Comparison of ENCODE assay signal across 15 cellular contexts in genomic region chr12:11702959-11703358, GRCh38. TPM values are rescaled to one million over a fixed set of nuclear protein-coding genes. Genes with fewer than 3 reads are reported as not detected.
DNase-seq lines count a peak whose midpoint lies in the region; ATAC-seq and TF ChIP-seq lines count a peak whose summit lies in the region.
"Had no signal": no experiment of that assay in that cellular context is flagged by ENCODE, and none has a peak within 500 bp of the region (broad histone marks: within the 10 kb centered on the region; RNA-seq: fewer than 3 reads in every experiment).

No MANE protein-coding gene starts in this region.

- dilution Hi-C loops in mammary epithelial cell (cut with HindIII; ENCODE audit: low sequenced_read_pairs) = no loop called here

- H2AFZ ChIP-seq in mammary epithelial cell (ENCODE audit: low read depth, low read length) = no peak overlapping the region

- in situ Hi-C loops in mammary epithelial cell (cut with MboI; ENCODE audit: low sequenced_read_pairs in 2 of 2) = no loop called here

- no peaks in the 10 kb centered on the region for H4K20me1 ChIP-seq in mammary epithelial cell (ENCODE audit: insufficient read depth, low read length)

- no peak for DNase-seq in breast epithelium (ENCODE audit: low spot score in 2 of 2)
- no peak for DNase-seq in mammary epithelial cell
- DNase-seq in activated T-helper 1 cell treated with anti-CD3 and anti-CD28 coated beads, Interleukin-12 subunit alpha, Interleukin-12 subunit beta, Interleukin-2, Interleukin-4 antibody, amounts not matched to agents 30 ng/mL and 10 ng/mL and 1 ng/mL, durations not matched to agents 14 hours and 24 hours and 36 hours (ENCODE audit: low spot score) = no peak
- DNase-seq in tibial artery = no peak
- no peak for DNase-seq in HuH-7.5 (ENCODE audit: low spot score)
- no peak for DNase-seq in NCI-H2171 (lab: John Stamatoyannopoulos, UW)
- DNase-seq: body of pancreas; DMS79 treated with DMSO at 0.1 percent for 48 hours; effector memory CD8-positive, alpha-beta T cell; Karpas-422; NCI-H2081; nephron progenitor cell; uterus had no signal

- CTCF ChIA-PET in mammary epithelial cell (lab: Charles Lee; ENCODE audit: low non-redundant PET) = no interaction called here

- H3K36me3 Mint-ChIP-seq in activated T-helper 1 cell treated with anti-CD3 and anti-CD28 coated beads, Interleukin-12 subunit alpha, Interleukin-12 subunit beta, Interleukin-2, Interleukin-4 antibody, amounts not matched to agents 30 ng/mL and 10 ng/mL and 1 ng/mL, durations not matched to agents 14 hours and 24 hours and 36 hours (ENCODE audit: low read depth) = peaks cover 40% of the 10 kb centered on the region

- H3K27ac ChIP-seq in breast epithelium (peak overlapping the region; percentile 27 to 81), mammary epithelial cell (ENCODE audit: insufficient read depth, low read depth, low read length) (no peak overlapping the region), tibial artery (peak overlapping the region; percentile 25 to 73)
- H3K27ac ChIP-seq: uterus had no signal

- H3K36me3 ChIP-seq in breast epithelium (no peaks in the 10 kb centered on the region), mammary epithelial cell (ENCODE audit: insufficient read depth, low read length) (no peaks in the 10 kb centered on the region), tibial artery (no peaks in the 10 kb centered on the region)
- H3K36me3 ChIP-seq: uterus had no signal

- H3K9ac ChIP-seq in mammary epithelial cell (ENCODE audit: insufficient read depth, low read length) = no peak overlapping the region

- H3K27ac Mint-ChIP-seq in activated T-helper 1 cell treated with anti-CD3 and anti-CD28 coated beads, Interleukin-12 subunit alpha, Interleukin-12 subunit beta, Interleukin-2, Interleukin-4 antibody, amounts not matched to agents 30 ng/mL and 10 ng/mL and 1 ng/mL, durations not matched to agents 14 hours and 24 hours and 36 hours = peak overlapping the region; percentile 78
- H3K27ac Mint-ChIP-seq: nephron progenitor cell had no signal

- peak overlapping the region; percentile 8 for H3K4me3 Mint-ChIP-seq in activated T-helper 1 cell treated with anti-CD3 and anti-CD28 coated beads, Interleukin-12 subunit alpha, Interleukin-12 subunit beta, Interleukin-2, Interleukin-4 antibody, amounts not matched to agents 30 ng/mL and 10 ng/mL and 1 ng/mL, durations not matched to agents 14 hours and 24 hours and 36 hours
- H3K4me3 Mint-ChIP-seq: effector memory CD8-positive, alpha-beta T cell; nephron progenitor cell had no signal

- H3K9me3 Mint-ChIP-seq in activated T-helper 1 cell treated with anti-CD3 and anti-CD28 coated beads, Interleukin-12 subunit alpha, Interleukin-12 subunit beta, Interleukin-2, Interleukin-4 antibody, amounts not matched to agents 30 ng/mL and 10 ng/mL and 1 ng/mL, durations not matched to agents 14 hours and 24 hours and 36 hours = no peaks in the 10 kb centered on the region
- H3K9me3 Mint-ChIP-seq: effector memory CD8-positive, alpha-beta T cell; nephron progenitor cell had no signal

- intact Hi-C loops in breast epithelium (cut with DNase I; ENCODE audit: low total_unique reads) = no loop called here
- intact Hi-C loops in mammary epithelial cell (cut with micrococcal nuclease) = no loop called here
- intact Hi-C loops in activated T-helper 1 cell treated with anti-CD3 and anti-CD28 coated beads, Interleukin-12 subunit alpha, Interleukin-12 subunit beta, Interleukin-2, Interleukin-4 antibody, amounts not matched to agents 30 ng/mL and 10 ng/mL and 1 ng/mL, durations not matched to agents 14 hours and 24 hours and 36 hours (cut with micrococcal nuclease) = loop anchor here (1.0 to 5.0 kb wide), 6 partner anchors 10 to 199 kb away; no protein-coding TSS in a partner anchor
- intact Hi-C loops in tibial artery (cut with DNase I; ENCODE audit: low total_unique reads) = loop anchor here (5.0 kb wide), 1 partner anchor 36 kb away; no protein-coding TSS in a partner anchor

- H3K27me3 ChIP-seq in breast epithelium (no peaks in the 10 kb centered on the region), mammary epithelial cell (ENCODE audit: insufficient read depth, low read length) (no peaks in the 10 kb centered on the region), tibial artery (no peaks in the 10 kb centered on the region)
- H3K27me3 ChIP-seq: body of pancreas, uterus had no signal

- peaks cover 8 to 34% of the 10 kb centered on the region in 2 donors for H3K4me1 ChIP-seq in breast epithelium
- peaks cover 38% of the 10 kb centered on the region for H3K4me1 ChIP-seq in mammary epithelial cell (ENCODE audit: insufficient read depth, low read length)
- H3K4me1 ChIP-seq in tibial artery = peaks cover 0 to 97% (median 53%) of the 10 kb centered on the region in 4 donors
- H3K4me1 ChIP-seq: uterus had no signal

- H3K4me2 ChIP-seq in mammary epithelial cell (ENCODE audit: insufficient read depth, low read depth, low read length) = no peak overlapping the region

- H3K4me3 ChIP-seq in breast epithelium = no peak overlapping the region
- H3K4me3 ChIP-seq in mammary epithelial cell (replicated peaks in 1 of 3; ENCODE audit: insufficient read depth in 1 of 3, low read depth in 2 of 3, low read length in 3 of 3) = no peak overlapping the region
- H3K4me3 ChIP-seq in tibial artery = no peak overlapping the region
- H3K4me3 ChIP-seq: body of pancreas, uterus had no signal

- H3K9me3 ChIP-seq in breast epithelium (no peaks in the 10 kb centered on the region), mammary epithelial cell (replicated peaks; ENCODE audit: insufficient read depth, low read length) (no peaks in the 10 kb centered on the region), tibial artery (no peaks in the 10 kb centered on the region)
- H3K9me3 ChIP-seq: body of pancreas, uterus had no signal

- WGBS in mammary epithelial cell (ENCODE audit: low coverage, missing lambda C conversion rate) = 95% methylated on average over 5 of the region's 5 CpGs

- peaks cover 82% of the 10 kb centered on the region for H3K79me2 ChIP-seq in mammary epithelial cell (ENCODE audit: insufficient read depth, low read length)

- BruUV-seq in mammary epithelial cell (replicated peaks; lab: Mats Ljungman, UMichigan) = no TSS peak

- no peak for TF ChIP-seq POLR2A in breast epithelium (IDR thresholded peaks at IDR 0.05)

- H3K27me3 Mint-ChIP-seq in activated T-helper 1 cell treated with anti-CD3 and anti-CD28 coated beads, Interleukin-12 subunit alpha, Interleukin-12 subunit beta, Interleukin-2, Interleukin-4 antibody, amounts not matched to agents 30 ng/mL and 10 ng/mL and 1 ng/mL, durations not matched to agents 14 hours and 24 hours and 36 hours (ENCODE audit: insufficient read depth) = no peaks in the 10 kb centered on the region
- H3K27me3 Mint-ChIP-seq: effector memory CD8-positive, alpha-beta T cell had no signal

- ATAC-seq in HG02759 (IDR thresholded peaks at IDR 0.05; ENCODE audit: unreplicated experiment) (peak; percentile 45), GM18520 (IDR thresholded peaks at IDR 0.05; ENCODE audit: unreplicated experiment) (no peak)
- ATAC-seq: body of pancreas; effector memory CD8-positive, alpha-beta T cell had no signal

- H3K4me1 Mint-ChIP-seq in activated T-helper 1 cell treated with anti-CD3 and anti-CD28 coated beads, Interleukin-12 subunit alpha, Interleukin-12 subunit beta, Interleukin-2, Interleukin-4 antibody, amounts not matched to agents 30 ng/mL and 10 ng/mL and 1 ng/mL, durations not matched to agents 14 hours and 24 hours and 36 hours (ENCODE audit: low read depth) = peaks cover 60% of the 10 kb centered on the region

- TF ChIP-seq CTCF in breast epithelium (IDR thresholded peaks at IDR 0.05) = no peak
- no peak for TF ChIP-seq CTCF in mammary epithelial cell (conservative IDR thresholded peaks at IDR 0.05 in 1 of 2, IDR thresholded peaks at IDR 0.05 in 1 of 2; ENCODE audit: extremely low read depth in 1 of 2, insufficient read depth in 1 of 2, low read depth in 1 of 2, low read length in 2 of 2)
- no peak for TF ChIP-seq CTCF in tibial artery (IDR thresholded peaks at IDR 0.05)

RNA-seq across cellular contexts. Expression of gene ETV6, which starts 53.5 kb away (rescaled TPM):
- 10 to 100 TPM; 17.8 to 58.7 (median 45.2) TPM for total RNA-seq in breast epithelium
- 10 to 100 TPM; 16.7 to 28.3 TPM for total RNA-seq in mammary epithelial cell
- 6.3 TPM for polyA plus RNA-seq in mammary epithelial cell
- 41.9 TPM for polyA minus RNA-seq in mammary epithelial cell
- total RNA-seq in activated T-helper 1 cell treated with anti-CD3 and anti-CD28 coated beads, Interleukin-12 subunit alpha, Interleukin-12 subunit beta, Interleukin-2, Interleukin-4 antibody, amounts not matched to agents 30 ng/mL and 10 ng/mL and 1 ng/mL, durations not matched to agents 14 hours and 24 hours and 36 hours = 117 and 131 TPM in 2 replicates

Comparison
In these comparisons a context has a peak if more than half of its experiments do, and no peak if none do; other contexts are left out.
1. intact Hi-C loops: an anchor here in activated T-helper 1 cell treated with anti-CD3 and anti-CD28 coated beads, Interleukin-12 subunit alpha, Interleukin-12 subunit beta, Interleukin-2, Interleukin-4 antibody, amounts not matched to agents 30 ng/mL and 10 ng/mL and 1 ng/mL, durations not matched to agents 14 hours and 24 hours and 36 hours (1.0 to 5.0 kb wide) and tibial artery (5.0 kb wide); none called in breast epithelium and mammary epithelial cell.